ENCODE assay signal across 2 cellular contexts in genomic region chr3:47613723-47614122, GRCh38.
TF ChIP-seq lines count a peak whose summit lies in the region.

No MANE protein-coding gene starts in this region.

TF ChIP-seq in HepG2, 621 proteins besides CTCF, POLR2A, EP300 and RAD21:
- TF ChIP-seq ZNF207 (IDR thresholded peaks at IDR 0.05; ENCODE audit: borderline replicate concordance): no peak
- TF ChIP-seq RBM22 (optimal IDR thresholded peaks at IDR 0.05; ENCODE audit: low read length): peak; percentile 51
- TF ChIP-seq ZBTB21 (CRISPR knock-in tag; IDR thresholded peaks at IDR 0.05): no peak

TF ChIP-seq in H1, 55 proteins besides CTCF, POLR2A, EP300 and RAD21:
- TF ChIP-seq GABPA (IDR thresholded peaks at IDR 0.05; ENCODE audit: borderline replicate concordance, insufficient read depth, low read length): no peak
- TF ChIP-seq SRF (IDR thresholded peaks at IDR 0.05; ENCODE audit: low read depth, low read length): no peak
- no peak for TF ChIP-seq TAF1 (IDR thresholded peaks at IDR 0.05; ENCODE audit: low read depth, low read length)
- no peak for TF ChIP-seq KDM1A (IDR thresholded peaks at IDR 0.05; ENCODE audit: borderline replicate concordance, low read length)
- TF ChIP-seq, protein P1, sequence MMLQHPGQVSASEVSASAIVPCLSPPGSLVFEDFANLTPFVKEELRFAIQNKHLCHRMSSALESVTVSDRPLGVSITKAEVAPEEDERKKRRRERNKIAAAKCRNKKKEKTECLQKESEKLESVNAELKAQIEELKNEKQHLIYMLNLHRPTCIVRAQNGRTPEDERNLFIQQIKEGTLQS (IDR thresholded peaks at IDR 0.05; ENCODE audit: insufficient read depth, low read depth, low read length): no peak
- no peak for TF ChIP-seq CEBPB (IDR thresholded peaks at IDR 0.05; ENCODE audit: low read depth, low read length)
- no peak for TF ChIP-seq SP2 (IDR thresholded peaks at IDR 0.05; ENCODE audit: low read length)
- TF ChIP-seq GTF2F1 (IDR thresholded peaks at IDR 0.05; ENCODE audit: borderline replicate concordance, low read depth, low read length): no peak
- TF ChIP-seq KDM5A (IDR thresholded peaks at IDR 0.05; ENCODE audit: low read length): no peak
